In the genomic region with DNA sequence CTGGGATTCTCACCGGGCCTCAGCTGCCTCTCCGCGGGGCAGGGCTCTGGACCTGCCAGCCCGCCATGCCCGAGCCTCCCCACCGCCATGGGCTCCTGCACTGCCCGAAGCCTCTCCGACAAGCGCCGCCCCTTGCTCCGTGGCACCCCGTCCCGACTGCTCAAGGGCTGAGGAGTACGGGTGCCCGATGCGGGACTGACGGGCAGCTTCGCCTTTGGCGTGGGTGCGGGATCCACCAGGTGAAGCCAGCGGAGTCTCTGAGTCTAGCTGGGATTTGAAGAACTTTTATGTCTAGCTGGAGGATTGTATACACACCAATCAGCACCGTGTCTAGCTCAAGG, we compare ENCODE assay signal across 6 cellular contexts.
"Had no signal": no experiment of that assay in that cellular context is flagged by ENCODE, and none has a peak within 500 bp of the region (broad histone marks: within the 10 kb centered on the region; RNA-seq: fewer than 3 reads in every experiment).

No MANE protein-coding gene starts in this region.

- H3K9ac ChIP-seq: GM23248 had no signal

- H3K27ac ChIP-seq: GM23248 had no signal

- H3K4me3 ChIP-seq: GM23248, K562 had no signal

- DNase-seq: GM23248, GOT3, H9, HCEC 1CT, IMR-90 had no signal

- H3K4me3 Mint-ChIP-seq: H9 had no signal

- H3K27ac Mint-ChIP-seq: H9 had no signal
